Comparison of ENCODE assay signal across 8 cellular contexts in genomic region chr15:89749951-89750559, GRCh38. TPM values are rescaled to one million over a fixed set of nuclear protein-coding genes. Genes with fewer than 3 reads are reported as not detected.
DNase-seq lines count a peak whose midpoint lies in the region; ATAC-seq and TF ChIP-seq lines count a peak whose summit lies in the region.

No MANE protein-coding gene starts in this region.

- ATAC-seq in HG02610 (IDR thresholded peaks at IDR 0.05; ENCODE audit: unreplicated experiment) (peak; percentile 4), HG02623 (IDR thresholded peaks at IDR 0.05; ENCODE audit: unreplicated experiment) (no peak)

- H3K27me3 Mint-ChIP-seq in T-helper 2 cell treated with Interferon-gamma antibody and Interleukin-4, amounts not matched to agents 5 μg/mL and 100 μg/mL, for 36 hours (ENCODE audit: low read depth) = peaks cover 17% of the 10 kb centered on the region
- H3K27me3 Mint-ChIP-seq in progenitor cell of endocrine pancreas = peaks cover 28% of the 10 kb centered on the region

- DNase-seq in Daoy (ENCODE audit: low read depth) = peak; percentile 18
- DNase-seq in T-helper 2 cell treated with Interferon-gamma antibody and Interleukin-4, amounts not matched to agents 5 μg/mL and 100 μg/mL, for 36 hours (ENCODE audit: low spot score) = no peak
- DNase-seq in fibroblast of lung (ENCODE audit: low read depth in 2 of 2) = no peak
- no peak for DNase-seq in progenitor cell of endocrine pancreas (ENCODE audit: low spot score, unreplicated experiment)
- no peak for DNase-seq in activated gamma-delta T cell treated with Interleukin-2 at 50 U/mL for 16 hours
- no peak for DNase-seq in mucosa of gallbladder (ENCODE audit: low spot score)

- no peaks in the 10 kb centered on the region for H3K79me2 ChIP-seq in fibroblast of lung (ENCODE audit: control insufficient read depth, insufficient read depth, low read length)

- no peaks in the 10 kb centered on the region for H4K20me1 ChIP-seq in fibroblast of lung (ENCODE audit: control insufficient read depth, extremely low read depth, insufficient read depth, low read length)

- H3K9me3 ChIP-seq in fibroblast of lung (ENCODE audit: control insufficient read depth, insufficient read depth, low read depth, low read length) = no peaks in the 10 kb centered on the region

- peak overlapping the region; percentile 65 for H2AFZ ChIP-seq in fibroblast of lung (ENCODE audit: low read length)

- peaks cover 5% of the 10 kb centered on the region for H3K4me1 Mint-ChIP-seq in T-helper 2 cell treated with Interferon-gamma antibody and Interleukin-4, amounts not matched to agents 5 μg/mL and 100 μg/mL, for 36 hours (ENCODE audit: low read depth)
- H3K4me1 Mint-ChIP-seq in progenitor cell of endocrine pancreas (ENCODE audit: low read depth) = no peaks in the 10 kb centered on the region

- H3K4me3 Mint-ChIP-seq in T-helper 2 cell treated with Interferon-gamma antibody and Interleukin-4, amounts not matched to agents 5 μg/mL and 100 μg/mL, for 36 hours = peak overlapping the region; percentile 72
- H3K4me3 Mint-ChIP-seq in progenitor cell of endocrine pancreas (ENCODE audit: low read depth) = peak overlapping the region; percentile 52

- TF ChIP-seq CTCF in fibroblast of lung (conservative IDR thresholded peaks at IDR 0.05 in 1 of 2, IDR thresholded peaks at IDR 0.05 in 1 of 2; ENCODE audit: low read depth in 1 of 2, low read length in 2 of 2) = no peak
- TF ChIP-seq CTCF in progenitor cell of endocrine pancreas (IDR thresholded peaks at IDR 0.05; ENCODE audit: unreplicated experiment) = no peak

- peak overlapping the region; percentile 9 to 61 (median 46) for H3K4me3 ChIP-seq in fibroblast of lung (replicated peaks in 1 of 4; ENCODE audit: control extremely low read depth in 1 of 4, insufficient read depth in 1 of 4, low read depth in 3 of 4, low read length in 4 of 4)

- no peak overlapping the region for H3K27ac ChIP-seq in fibroblast of lung (ENCODE audit: insufficient read depth, low read length)

- H3K27me3 ChIP-seq in fibroblast of lung (ENCODE audit: control insufficient read depth, insufficient read depth, low read length) = peaks cover 17% of the 10 kb centered on the region

- peak overlapping the region; percentile 87 for H3K4me2 ChIP-seq in fibroblast of lung (ENCODE audit: extremely low read depth, insufficient read depth, low read length)

- H3K36me3 ChIP-seq in fibroblast of lung (ENCODE audit: control insufficient read depth, insufficient read depth, low read length) = no peaks in the 10 kb centered on the region

- no peak overlapping the region for H3K9ac ChIP-seq in fibroblast of lung (ENCODE audit: insufficient read depth, low read length)

- H3K4me1 ChIP-seq in fibroblast of lung (ENCODE audit: control insufficient read depth, extremely low read depth, insufficient read depth, low read length) = peaks cover 4% of the 10 kb centered on the region

- H3K9me3 Mint-ChIP-seq in T-helper 2 cell treated with Interferon-gamma antibody and Interleukin-4, amounts not matched to agents 5 μg/mL and 100 μg/mL, for 36 hours = no peaks in the 10 kb centered on the region
- no peaks in the 10 kb centered on the region for H3K9me3 Mint-ChIP-seq in progenitor cell of endocrine pancreas (ENCODE audit: low read depth)

- H3K27ac Mint-ChIP-seq in T-helper 2 cell treated with Interferon-gamma antibody and Interleukin-4, amounts not matched to agents 5 μg/mL and 100 μg/mL, for 36 hours = peak overlapping the region; percentile 39
- H3K27ac Mint-ChIP-seq in progenitor cell of endocrine pancreas = no peak overlapping the region

- H3K36me3 Mint-ChIP-seq in T-helper 2 cell treated with Interferon-gamma antibody and Interleukin-4, amounts not matched to agents 5 μg/mL and 100 μg/mL, for 36 hours (ENCODE audit: low read depth) = no peaks in the 10 kb centered on the region
- no peaks in the 10 kb centered on the region for H3K36me3 Mint-ChIP-seq in progenitor cell of endocrine pancreas (ENCODE audit: insufficient read depth)

RNA-seq across cellular contexts. Expression of gene MESP1, which starts 1.0 kb away (rescaled TPM):
- total RNA-seq in Daoy (2014; rRNA removed; shearing (Covaris generic)) = 1.2 and 1.5 TPM in 2 replicates
- total RNA-seq in fibroblast of lung (0.26 and 1.3 TPM in 2 replicates), progenitor cell of endocrine pancreas (0.50 and 0.51 TPM in 2 replicates), mucosa of gallbladder (4.6 TPM)
- 0.06 TPM in 1 of 2 replicates, not detected in the other for polyA plus RNA-seq in fibroblast of lung
- 0.13 and 0.80 TPM in 2 replicates for polyA plus RNA-seq in fibroblast of lung (2012)
- polyA minus RNA-seq in fibroblast of lung (ENCODE audit: low replicate concordance) = not detected in 2 replicates

RNA-seq across cellular contexts. Expression of gene MESP2, which starts 26.1 kb away (rescaled TPM):
- total RNA-seq in Daoy (2014; rRNA removed; shearing (Covaris generic)) = 0.29 and 0.54 TPM in 2 replicates
- 0.77 and 0.99 TPM in 2 replicates for total RNA-seq in fibroblast of lung
- polyA plus RNA-seq in fibroblast of lung = 0.24 TPM in 1 of 2 replicates, not detected in the other
- 0.16 and 0.33 TPM in 2 replicates for polyA plus RNA-seq in fibroblast of lung (2012)
- polyA minus RNA-seq in fibroblast of lung (ENCODE audit: low replicate concordance) = not detected in 2 replicates
- not detected in 2 replicates for total RNA-seq in progenitor cell of endocrine pancreas
- total RNA-seq in mucosa of gallbladder = 0.75 TPM

RNA-seq across cellular contexts. Expression of gene WDR93, which starts 59.4 kb away (rescaled TPM):
- 0.06 TPM in 1 of 2 replicates, not detected in the other for total RNA-seq in Daoy (2014; rRNA removed; shearing (Covaris generic))
- total RNA-seq in fibroblast of lung = under 0.01 and 0.17 TPM in 2 replicates
- polyA plus RNA-seq in fibroblast of lung = 0.14 TPM in 1 of 2 replicates, not detected in the other
- 0.05 and 0.07 TPM in 2 replicates for polyA plus RNA-seq in fibroblast of lung (2012)
- polyA minus RNA-seq in fibroblast of lung (ENCODE audit: low replicate concordance) = not detected in 2 replicates
- total RNA-seq in progenitor cell of endocrine pancreas = 0.91 and 1.3 TPM in 2 replicates
- 0.49 TPM for total RNA-seq in mucosa of gallbladder

RNA-seq across cellular contexts. Expression of gene PEX11A, which starts 59.5 kb away (rescaled TPM):
- total RNA-seq in Daoy (2014; rRNA removed; shearing (Covaris generic)) = 3.7 and 4.3 TPM in 2 replicates
- total RNA-seq in fibroblast of lung (11.7 and 15.9 TPM in 2 replicates), progenitor cell of endocrine pancreas (4.8 and 4.9 TPM in 2 replicates), mucosa of gallbladder (13.7 TPM)
- 4.0 and 6.6 TPM in 2 replicates for polyA plus RNA-seq in fibroblast of lung
- 3.4 and 5.0 TPM in 2 replicates for polyA plus RNA-seq in fibroblast of lung (2012)
- 0.37 and 6.0 TPM in 2 replicates for polyA minus RNA-seq in fibroblast of lung (ENCODE audit: low replicate concordance)
